ENCODE assay signal across 8 cellular contexts in the genomic region with DNA sequence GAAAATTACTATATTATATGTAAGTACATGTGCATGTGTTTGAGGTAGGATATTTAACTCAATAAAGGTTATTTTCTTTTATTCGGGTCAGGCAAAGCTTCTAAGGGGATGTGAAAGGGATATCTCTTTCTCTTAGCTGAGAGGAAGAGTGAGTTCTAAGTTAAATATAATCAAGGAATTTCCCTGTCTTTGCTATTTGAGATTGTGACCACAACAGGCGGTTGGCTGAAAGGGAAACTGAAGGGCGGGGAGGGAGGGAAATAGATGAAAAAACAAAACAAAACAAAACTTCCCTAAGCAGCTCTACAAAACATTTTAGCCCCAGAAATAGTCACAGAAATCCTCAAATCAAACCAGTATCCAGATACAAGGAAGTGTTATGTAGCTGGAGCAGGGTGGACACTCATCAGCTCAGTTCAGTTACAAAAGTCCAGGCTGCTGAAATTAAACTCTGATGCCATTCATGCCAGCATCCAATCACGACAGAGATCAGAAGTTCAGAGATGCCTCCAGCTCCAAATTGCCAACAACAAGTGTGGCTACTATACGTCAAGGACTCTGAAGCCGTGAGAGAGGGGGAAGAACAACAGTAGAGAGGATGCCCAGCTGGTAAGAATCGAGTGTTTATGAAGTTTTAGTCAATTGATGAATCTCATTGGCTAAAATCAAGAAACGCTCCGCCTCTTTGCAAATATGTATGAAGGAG. TPM values are rescaled to one million over a fixed set of nuclear protein-coding genes. Genes with fewer than 3 reads are reported as not detected.
DNase-seq lines count a peak whose midpoint lies in the region; ATAC-seq lines count a peak whose summit lies in the region.

No MANE protein-coding gene starts in this region.

- DNase-seq in RPMI7951 (ENCODE audit: low read depth) (peak; percentile 91), myocyte (ENCODE audit: low read depth) (peak; percentile 69), NCI-H446 (lab: John Stamatoyannopoulos, UW) (no peak), NCI-H1417 treated with DMSO at 0.1 percent for 48 hours (lab: John Stamatoyannopoulos, UW) (no peak), posterior cingulate gyrus (no peak), NCI-H146 (lab: John Stamatoyannopoulos, UW) (no peak)

- ATAC-seq in GM18867 (IDR thresholded peaks at IDR 0.05; ENCODE audit: unreplicated experiment) (peak; percentile 66), HG02759 (IDR thresholded peaks at IDR 0.05; ENCODE audit: unreplicated experiment) (peak; percentile 69)

- intact Hi-C loops in posterior cingulate gyrus (cut with DNase I), result no loop called here

RNA-seq across cellular contexts. Expression of a gene that starts 0.4 kb away (rescaled TPM):
- total RNA-seq in RPMI7951 (2014; rRNA removed; shearing (Covaris generic)), result 16.7 and 22.3 TPM in 2 replicates
- total RNA-seq in myocyte, result 2.5 and 2.6 TPM in 2 replicates
- polyA plus RNA-seq in myocyte (2012), result 0.74 TPM

Comparison
In these comparisons a context has a peak if more than half of its experiments do, and no peak if none do; other contexts are left out.
1. DNase-seq: peak in RPMI7951 (single experiment) and myocyte (single experiment); none in NCI-H446 (0 of 2), NCI-H1417 treated with DMSO at 0.1 percent for 48 hours (single experiment), posterior cingulate gyrus (0 of 10) and NCI-H146 (single experiment).